8 cellular contexts compared by ENCODE assay signal in the genomic region with DNA sequence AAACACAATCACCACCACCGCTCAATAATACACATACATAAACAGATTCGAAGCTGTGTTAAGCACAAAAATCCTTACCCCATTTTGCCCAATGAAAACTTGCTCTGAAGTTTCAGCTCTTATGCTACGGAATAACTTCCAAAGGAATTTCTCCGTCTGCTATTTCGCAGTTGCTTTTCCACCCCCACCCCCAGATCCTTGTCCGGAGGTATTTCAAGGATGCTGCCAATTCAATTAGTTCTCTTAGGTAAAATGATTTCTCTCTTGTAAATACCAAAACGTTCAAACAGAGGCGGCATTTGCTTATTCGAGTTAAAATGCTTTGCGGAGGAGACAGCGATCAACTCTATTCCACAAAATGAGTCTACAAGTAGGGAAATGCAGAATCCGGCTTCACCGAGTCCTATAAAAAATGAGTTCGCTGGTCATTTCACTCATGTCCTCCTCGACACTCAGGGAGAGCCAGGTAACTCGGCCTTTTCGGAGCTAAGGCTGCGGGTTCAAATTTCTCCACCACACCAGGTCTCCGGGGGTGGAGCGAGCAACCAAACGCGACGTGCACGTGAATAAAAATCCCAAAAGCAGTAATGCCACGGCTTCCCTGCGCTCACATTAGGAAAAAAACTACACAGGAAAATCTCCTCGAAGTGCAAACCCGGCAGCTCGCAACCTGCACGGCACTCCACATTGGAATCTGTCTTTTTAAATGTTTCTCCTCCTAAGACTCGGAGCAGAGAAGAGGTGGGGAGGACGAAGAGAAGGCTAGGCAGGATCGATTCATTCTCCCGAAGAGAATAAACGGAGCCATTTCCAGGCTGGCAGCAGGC. TPM values are rescaled to one million over a fixed set of nuclear protein-coding genes. Genes with fewer than 3 reads are reported as not detected.
A peak's percentile ranks its signal among the peaks of the same experiment; 100 is the strongest.
DNase-seq lines count a peak whose midpoint lies in the region; ATAC-seq and TF ChIP-seq lines count a peak whose summit lies in the region.

No MANE protein-coding gene starts in this region.

- CTCF ChIA-PET in A673 (lab: Charles Lee): interaction anchor here (0.6 to 1.0 kb wide), 3 partner anchors 55 to 379 kb away, joined by 3 to 7 read pairs (median 4); no protein-coding TSS in a partner anchor
- CTCF ChIA-PET in OCI-LY7 (lab: Charles Lee; ENCODE audit: unreplicated experiment): no interaction called here

- H3K14ac ChIP-seq in mesenchymal stem cell (ENCODE audit: low read length in 2 of 2): no peak overlapping the region

- H3K4me3 ChIP-seq in A673 (ENCODE audit: low read depth, low read length, poor library complexity, severe bottlenecking) (peak overlapping the region; percentile 85), OCI-LY7 (ENCODE audit: low read depth, low read length, poor library complexity, severe bottlenecking) (peak overlapping the region; percentile 71), mesenchymal stem cell (ENCODE audit: insufficient read depth in 1 of 2, low read depth in 1 of 2, low read length in 2 of 2) (peak overlapping the region; percentile 91 to 92), urinary bladder (ENCODE audit: low read depth, low read length) (peak overlapping the region; percentile 74)

- H3K27ac ChIP-seq in A673 (ENCODE audit: low read depth, low read length, poor library complexity, severe bottlenecking): peak overlapping the region; percentile 96
- H3K27ac ChIP-seq in OCI-LY7 (ENCODE audit: low read depth, low read length, poor library complexity, severe bottlenecking): peak overlapping the region; percentile 63
- peak overlapping the region; percentile 97 for H3K27ac ChIP-seq in cingulate gyrus (ENCODE audit: low read depth, low read length)
- H3K27ac ChIP-seq in mesenchymal stem cell (ENCODE audit: low read length, poor library complexity, severe bottlenecking): peak overlapping the region; percentile 55
- no peak overlapping the region for H3K27ac ChIP-seq in urinary bladder (ENCODE audit: low read depth)

- in situ Hi-C loops in G401 (cut with HindIII; ENCODE audit: low sequenced_read_pairs): no loop called here

- H3K27me3 ChIP-seq in A673 (replicated peaks; ENCODE audit: insufficient read depth, low read depth, low read length, poor library complexity) (no peaks in the 10 kb centered on the region), mesenchymal stem cell (ENCODE audit: control insufficient read depth in 1 of 2, insufficient read depth in 1 of 2, low read length in 2 of 2) (no peaks in the 10 kb centered on the region)

- H3K23ac ChIP-seq in mesenchymal stem cell (ENCODE audit: low read length in 2 of 2): no peak overlapping the region

- intact Hi-C loops in A673 (cut with micrococcal nuclease; ENCODE audit: unreplicated experiment): no loop called here
- intact Hi-C loops in OCI-LY7 (cut with micrococcal nuclease; ENCODE audit: unreplicated experiment): loop anchor here (1.0 to 10.0 kb wide), 3 partner anchors 276 to 1738 kb away; partner anchors contain the start of genes ARSB, JMY and TBCA

- H3K79me2 ChIP-seq in OCI-LY7 (ENCODE audit: insufficient read depth, low read depth, low read length): peaks cover 19% of the 10 kb centered on the region; the same call in 1 of the 2 replicates

- H4K20me1 ChIP-seq in OCI-LY7 (ENCODE audit: insufficient read depth, low read length): 0 out of 2 replicates have a peak, but pooled peaks cover 6% of the 10 kb centered on the region

- WGBS in mesenchymal stem cell: under 1% methylated on average over 28 of the region's 35 CpGs
- 2% methylated on average over 35 of the region's 35 CpGs for WGBS in urinary bladder

- no peak for ATAC-seq in HG03039 (IDR thresholded peaks at IDR 0.05; ENCODE audit: unreplicated experiment)

- H3K36me3 ChIP-seq in A673 (ENCODE audit: insufficient read depth, low read length, poor library complexity, severe bottlenecking) (no peaks in the 10 kb centered on the region), OCI-LY7 (ENCODE audit: insufficient read depth, low read length) (no peaks in the 10 kb centered on the region), mesenchymal stem cell (ENCODE audit: control insufficient read depth in 1 of 2, insufficient read depth in 2 of 2, low read depth in 1 of 2, low read length in 2 of 2) (peaks cover 0 to 4% of the 10 kb centered on the region in 2 experiments), urinary bladder (ENCODE audit: insufficient read depth) (no peaks in the 10 kb centered on the region)

- DNase-seq in A673 (ENCODE audit: low spot score) (no peak), G401 (ENCODE audit: low spot score) (peak; percentile 55), OCI-LY7 (ENCODE audit: low spot score) (peak; percentile 12), mesenchymal stem cell (peak; percentile 58), mucosa of gallbladder (ENCODE audit: low spot score) (no peak)

- peak overlapping the region; percentile 48 to 99 for H3K18ac ChIP-seq in mesenchymal stem cell (ENCODE audit: low read depth in 1 of 2, low read length in 2 of 2)

- peak overlapping the region in 1 of 2 experiments; percentile 41 for H3K4ac ChIP-seq in mesenchymal stem cell (ENCODE audit: low read depth in 1 of 2, low read length in 2 of 2)

- POLR2A ChIA-PET in A673 (lab: Charles Lee; ENCODE audit: low non-redundant PET): no interaction called here
- POLR2A ChIA-PET in OCI-LY7 (lab: Charles Lee): interaction anchor here (0.5 to 1.9 kb wide), 5 partner anchors 13 to 68 kb away, joined by 3 to 7 read pairs (median 3); no protein-coding TSS in a partner anchor

- H2BK12ac ChIP-seq in mesenchymal stem cell (ENCODE audit: low read length in 2 of 2): no peak overlapping the region

- H2BK15ac ChIP-seq in mesenchymal stem cell (ENCODE audit: low read depth, poor library complexity, severe bottlenecking): peak overlapping the region; percentile 70

- H3K4me1 ChIP-seq in A673 (ENCODE audit: insufficient read depth, low read length, poor library complexity, severe bottlenecking) (peaks cover 45% of the 10 kb centered on the region), OCI-LY7 (ENCODE audit: insufficient read depth, low read length, poor library complexity, severe bottlenecking) (peaks cover 39% of the 10 kb centered on the region), mesenchymal stem cell (ENCODE audit: control insufficient read depth, insufficient read depth, low read depth, low read length) (peaks cover 4% of the 10 kb centered on the region), urinary bladder (ENCODE audit: insufficient read depth) (no peaks in the 10 kb centered on the region)

- BruUV-seq in A673 (replicated peaks; lab: Mats Ljungman, UMichigan): no TSS peak
- BruUV-seq in OCI-LY7 (replicated peaks; lab: Mats Ljungman, UMichigan): no TSS peak

- no peaks in the 10 kb centered on the region for H3K9me2 ChIP-seq in OCI-LY7 (ENCODE audit: insufficient read depth, low read length)

- H4K91ac ChIP-seq in mesenchymal stem cell (ENCODE audit: low read length): no peak overlapping the region

- H3K4me2 ChIP-seq in OCI-LY7 (ENCODE audit: low read length): peak overlapping the region; percentile 81
- peak overlapping the region; percentile 99 for H3K4me2 ChIP-seq in mesenchymal stem cell (ENCODE audit: low read length, poor library complexity, severe bottlenecking)

- H3K79me1 ChIP-seq in mesenchymal stem cell (replicated peaks; ENCODE audit: low read length, poor library complexity, severe bottlenecking): peaks cover 17% of the 10 kb centered on the region

- H2AK5ac ChIP-seq in mesenchymal stem cell (ENCODE audit: low read length, severe bottlenecking): no peak overlapping the region

- no peaks in the 10 kb centered on the region for H3K9me3 ChIP-seq in A673 (ENCODE audit: low read depth, low read length, poor library complexity, severe bottlenecking)
- no peaks in the 10 kb centered on the region for H3K9me3 ChIP-seq in OCI-LY7 (ENCODE audit: low read length)
- no peaks in the 10 kb centered on the region for H3K9me3 ChIP-seq in mesenchymal stem cell (ENCODE audit: control insufficient read depth, low read length)

- H2BK5ac ChIP-seq in mesenchymal stem cell (ENCODE audit: low read depth, low read length, poor library complexity, severe bottlenecking): no peak overlapping the region

- peak overlapping the region; percentile 95 for H3K9ac ChIP-seq in mesenchymal stem cell (ENCODE audit: low read length)

- TF ChIP-seq CTCF in A673 (conservative IDR thresholded peaks at IDR 0.05; ENCODE audit: low read depth, low read length): no peak
- no peak for TF ChIP-seq CTCF in OCI-LY7 (conservative IDR thresholded peaks at IDR 0.05; ENCODE audit: low read length)

- no peak overlapping the region for H2BK120ac ChIP-seq in mesenchymal stem cell (ENCODE audit: low read depth, low read length)

- H4K8ac ChIP-seq in mesenchymal stem cell (ENCODE audit: low read length): no peak overlapping the region

- H2AFZ ChIP-seq in OCI-LY7 (ENCODE audit: low read length): peak overlapping the region; percentile 90
- no peak overlapping the region for H2AFZ ChIP-seq in mesenchymal stem cell (ENCODE audit: low read depth, low read length)

RNA-seq across cellular contexts. Expression of gene HOMER1, which starts 1.0 kb away (rescaled TPM):
- total RNA-seq in A673 (2021) (34.0 and 37.0 TPM in 2 replicates), OCI-LY7 (2022) (13.9 and 15.4 TPM in 2 replicates), urinary bladder (20.5 TPM), mucosa of gallbladder (6.0 TPM)
- 27.7 and 28.0 TPM in 2 replicates for total RNA-seq in G401 (2014; rRNA removed; shearing (Covaris generic))
- total RNA-seq in OCI-LY7 (2014; rRNA removed; shearing (Covaris generic)): 6.3 and 11.2 TPM in 2 replicates
- polyA plus RNA-seq in mesenchymal stem cell (2013, experiment 1 of 2): 23.2 TPM
- 20.9 TPM for polyA plus RNA-seq in mesenchymal stem cell (2013, experiment 2 of 2)
- polyA plus RNA-seq in urinary bladder: 2.0 TPM

Comparison
In these comparisons a context has a peak if more than half of its experiments do, and no peak if none do; other contexts are left out.
1. DNase-seq: peak in G401 (single experiment), OCI-LY7 (single experiment) and mesenchymal stem cell (single experiment); none in A673 (single experiment) and mucosa of gallbladder (single experiment).
2. Peak in every context shown above with its lines, with median percentiles within 50 percentile points of each other: H3K4me3 ChIP-seq.